In genomic region chr15:73564255-73564654, GRCh38 we compare ENCODE assay signal across 10 cellular contexts.
DNase-seq lines count a peak whose midpoint lies in the region; ATAC-seq and TF ChIP-seq lines count a peak whose summit lies in the region.
"Had no signal": no experiment of that assay in that cellular context is flagged by ENCODE, and none has a peak within 500 bp of the region (broad histone marks: within the 10 kb centered on the region; RNA-seq: fewer than 3 reads in every experiment).

No MANE protein-coding gene starts in this region.

- intact Hi-C loops in esophagus muscularis mucosa (cut with DNase I): loop anchor here (5.0 to 10.0 kb wide), 2 partner anchors 138 to 779 kb away; partner anchors contain the start of gene ADPGK

- H3K4me1 ChIP-seq in SJCRH30 (peaks cover 25% of the 10 kb centered on the region), esophagus muscularis mucosa (peaks cover 5 to 34% (median 32%) of the 10 kb centered on the region in 4 donors)

- TF ChIP-seq EP300 in esophagus muscularis mucosa (IDR thresholded peaks at IDR 0.05): no peak

- 14% methylated on average over 6 of the region's 6 CpGs for WGBS in esophagus muscularis mucosa

- H3K4me3 ChIP-seq in SJCRH30: no peak overlapping the region
- no peak overlapping the region for H3K4me3 ChIP-seq in esophagus muscularis mucosa

- H3K27me3 ChIP-seq in SJCRH30 (no peaks in the 10 kb centered on the region), esophagus muscularis mucosa (no peaks in the 10 kb centered on the region)

- peak overlapping the region in 1 of 2 donors; percentile 2 for H3K4me3 Mint-ChIP-seq in activated T-cell treated with anti-CD3 and anti-CD28 coated beads, Interleukin-2, amount 50 U/mL, for 72 hours
- no peak overlapping the region for H3K4me3 Mint-ChIP-seq in stimulated activated effector memory CD8-positive, alpha-beta T cell treated with anti-CD3 and anti-CD28 coated beads, Interleukin-12 subunit alpha, Interleukin-12 subunit beta, amount 100 ng/mL, for 72 hours

- peaks cover 2 to 4% of the 10 kb centered on the region in 2 donors for H3K36me3 Mint-ChIP-seq in activated T-cell treated with anti-CD3 and anti-CD28 coated beads, Interleukin-2, amount 50 U/mL, for 72 hours (ENCODE audit: insufficient read depth in 2 of 2)
- H3K36me3 Mint-ChIP-seq in stimulated activated effector memory CD8-positive, alpha-beta T cell treated with anti-CD3 and anti-CD28 coated beads, Interleukin-12 subunit alpha, Interleukin-12 subunit beta, amount 100 ng/mL, for 72 hours: peaks cover 94% of the 10 kb centered on the region

- no peak for TF ChIP-seq POLR2A in esophagus muscularis mucosa (IDR thresholded peaks at IDR 0.05; ENCODE audit: low read depth)

- H3K27me3 Mint-ChIP-seq in activated T-cell treated with anti-CD3 and anti-CD28 coated beads, Interleukin-2, amount 50 U/mL, for 72 hours (ENCODE audit: low read depth): no peaks in the 10 kb centered on the region

- peak; percentile 52 to 58 for ATAC-seq in activated T-cell treated with anti-CD3 and anti-CD28 coated beads, Interleukin-2, amount 50 U/mL, for 72 hours (replicated peaks in 1 of 2)
- peak; percentile 32 for ATAC-seq in stimulated activated effector memory CD8-positive, alpha-beta T cell treated with anti-CD3 and anti-CD28 coated beads, Interleukin-12 subunit alpha, Interleukin-12 subunit beta, amount 100 ng/mL, for 72 hours
- ATAC-seq in HG02970 (IDR thresholded peaks at IDR 0.05; ENCODE audit: low FRiP score, unreplicated experiment): no peak

- DNase-seq in activated T-cell treated with anti-CD3 and anti-CD28 coated beads, Interleukin-2, amount 50 U/mL, for 72 hours: no peak
- DNase-seq in activated T-cell treated with anti-CD3 and anti-CD28 coated beads for 4 hours: no peak
- peak; percentile 81 to 87 for DNase-seq in SJCRH30
- no peak for DNase-seq in esophagus muscularis mucosa (ENCODE audit: extremely low spot score)
- no peak for DNase-seq in stimulated activated effector memory CD8-positive, alpha-beta T cell treated with anti-CD3 and anti-CD28 coated beads, Interleukin-12 subunit alpha, Interleukin-12 subunit beta, amount 100 ng/mL, for 72 hours (ENCODE audit: low spot score in 2 of 2)
- DNase-seq in DMS114 treated with DMSO at 0.1 percent for 48 hours (lab: John Stamatoyannopoulos, UW; ENCODE audit: unreplicated experiment): no peak
- no peak for DNase-seq in GM19238 (ENCODE audit: insufficient read length, low spot score)
- DNase-seq: DND-41; stimulated activated CD4-positive, alpha-beta T cell treated with anti-CD3 and anti-CD28 coated beads, Interleukin-4, amount 100 ng/mL, for 1 hour had no signal

- peak overlapping the region; percentile 40 for H3K27ac Mint-ChIP-seq in activated T-cell treated with anti-CD3 and anti-CD28 coated beads, Interleukin-2, amount 50 U/mL, for 72 hours
- H3K27ac Mint-ChIP-seq in stimulated activated effector memory CD8-positive, alpha-beta T cell treated with anti-CD3 and anti-CD28 coated beads, Interleukin-12 subunit alpha, Interleukin-12 subunit beta, amount 100 ng/mL, for 72 hours: peak overlapping the region; percentile 29

- peak overlapping the region; percentile 31 for H3K27ac ChIP-seq in SJCRH30
- peak overlapping the region in 2 of 4 donors; percentile 17 to 44 for H3K27ac ChIP-seq in esophagus muscularis mucosa (replicated peaks in 1 of 4)

- peak in 2 of 3 experiments; percentile 21 to 26 for TF ChIP-seq CTCF in esophagus muscularis mucosa (IDR thresholded peaks at IDR 0.05)

- H3K4me1 Mint-ChIP-seq in activated T-cell treated with anti-CD3 and anti-CD28 coated beads, Interleukin-2, amount 50 U/mL, for 72 hours (ENCODE audit: low read depth): peaks cover 6% of the 10 kb centered on the region
- peaks cover 13% of the 10 kb centered on the region for H3K4me1 Mint-ChIP-seq in stimulated activated effector memory CD8-positive, alpha-beta T cell treated with anti-CD3 and anti-CD28 coated beads, Interleukin-12 subunit alpha, Interleukin-12 subunit beta, amount 100 ng/mL, for 72 hours

- H3K9me3 ChIP-seq in SJCRH30 (replicated peaks) (no peaks in the 10 kb centered on the region), esophagus muscularis mucosa (no peaks in the 10 kb centered on the region)

- no peaks in the 10 kb centered on the region for H3K9me3 Mint-ChIP-seq in activated T-cell treated with anti-CD3 and anti-CD28 coated beads, Interleukin-2, amount 50 U/mL, for 72 hours
- no peaks in the 10 kb centered on the region for H3K9me3 Mint-ChIP-seq in stimulated activated effector memory CD8-positive, alpha-beta T cell treated with anti-CD3 and anti-CD28 coated beads, Interleukin-12 subunit alpha, Interleukin-12 subunit beta, amount 100 ng/mL, for 72 hours

- H3K36me3 ChIP-seq in SJCRH30: peaks cover 23% of the 10 kb centered on the region
- H3K36me3 ChIP-seq in esophagus muscularis mucosa: peaks cover 35 to 81% (median 67%) of the 10 kb centered on the region in 4 donors

Comparison
In these comparisons a context has a peak if more than half of its experiments do, and no peak if none do; other contexts are left out.
1. DNase-seq: peak in SJCRH30 (2 of 2); none in activated T-cell treated with anti-CD3 and anti-CD28 coated beads, Interleukin-2, amount 50 U/mL, for 72 hours (0 of 2), activated T-cell treated with anti-CD3 and anti-CD28 coated beads for 4 hours (single experiment), esophagus muscularis mucosa (single experiment), stimulated activated effector memory CD8-positive, alpha-beta T cell treated with anti-CD3 and anti-CD28 coated beads, Interleukin-12 subunit alpha, Interleukin-12 subunit beta, amount 100 ng/mL, for 72 hours (0 of 2), DMS114 treated with DMSO at 0.1 percent for 48 hours (single experiment) and GM19238 (single experiment).